Comparison of ENCODE assay signal across 34 cellular contexts in genomic region chr3:192219926-192220325, GRCh38.
"Had no signal": no experiment of that assay in that cellular context is flagged by ENCODE, and none has a peak within 500 bp of the region (broad histone marks: within the 10 kb centered on the region; RNA-seq: fewer than 3 reads in every experiment).

No MANE protein-coding gene starts in this region.

- H3K27me3 ChIP-seq: MG63 had no signal

- H3K4me3 ChIP-seq: MG63 had no signal

- DNase-seq: Karpas-422, Kasumi-1, MG63, MM.1S, MV-4-11, NCI-H1048, NCI-H1092, NCI-H1092 treated with DMSO at 0.1 percent for 48 hours, NCI-H1105, NCI-H1105 treated with DMSO at 0.1 percent for 48 hours, NCI-H1417, NCI-H1417 treated with DMSO at 0.1 percent for 48 hours, NCI-H1436, NCI-H1436 treated with DMSO at 0.1 percent for 48 hours, NCI-H146, NCI-H1694, NCI-H1694 treated with DMSO at 0.1 percent for 48 hours, NCI-H187, NCI-H187 treated with DMSO at 0.1 percent for 48 hours, NCI-H1930, NCI-H2029, NCI-H2029 treated with DMSO at 0.1 percent for 48 hours, NCI-H2081, NCI-H2081 treated with DMSO at 0.1 percent for 48 hours, NCI-H2107, NCI-H2171, NCI-H2171 treated with DMSO at 0.1 percent for 48 hours, NCI-H2227 treated with DMSO at 0.1 percent for 48 hours, NCI-H226, NCI-H345, NCI-H446, NCI-H446 treated with DMSO at 0.1 percent for 48 hours, NCI-H510A, NCI-H510A treated with DMSO at 0.1 percent for 48 hours had no signal

- H3K36me3 ChIP-seq: MG63 had no signal

- H3K9me3 ChIP-seq: MG63 had no signal
